ENCODE assay signal across 30 cellular contexts in the genomic region with DNA sequence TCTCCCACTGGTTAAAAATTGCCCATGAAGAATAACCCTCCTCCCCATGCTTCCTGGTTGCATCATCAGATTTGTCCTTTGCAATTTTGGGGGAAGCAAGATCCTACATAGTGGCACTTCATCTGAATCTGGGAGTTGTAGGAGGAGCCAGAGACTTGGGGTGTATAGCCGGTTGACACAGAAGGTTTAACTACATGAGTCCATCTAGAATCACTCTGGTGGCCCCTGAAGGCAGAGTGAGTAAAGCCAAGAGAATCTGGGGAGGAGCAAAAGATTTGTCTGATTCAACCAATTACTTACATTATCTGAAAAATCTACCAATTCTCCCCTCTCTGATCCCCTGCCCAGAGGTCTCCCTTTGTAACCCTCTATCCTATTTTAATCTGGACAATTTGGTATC. TPM values are rescaled to one million over a fixed set of nuclear protein-coding genes. Genes with fewer than 3 reads are reported as not detected.
"Had no signal": no experiment of that assay in that cellular context is flagged by ENCODE, and none has a peak within 500 bp of the region (broad histone marks: within the 10 kb centered on the region; RNA-seq: fewer than 3 reads in every experiment).

No MANE protein-coding gene starts in this region.

- H3K9me3 Mint-ChIP-seq: activated naive CD4-positive, alpha-beta T cell treated with anti-CD3 and anti-CD28 coated beads, Interleukin-2, amount 50 U/mL, for 72 hours; natural killer cell; stimulated activated memory B cell treated with anti-CD40 and anti-IgM and Interleukin-4, amounts not matched to agents 10 μg/mL and 1 μg/mL and 100 μg/mL, for 72 hours; stimulated activated naive CD8-positive, alpha-beta T cell treated with anti-CD3 and anti-CD28 coated beads, Interleukin-15, amount 100 ng/mL, for 72 hours had no signal

- DNase-seq: activated CD4-positive, alpha-beta T cell treated with anti-CD3 and anti-CD28 coated beads for 1 hour; activated CD4-positive, alpha-beta T cell treated with anti-CD3 and anti-CD28 coated beads, Interleukin-2, amount 50 U/mL, for 1 hour; activated CD8-positive, alpha-beta memory T cell treated with anti-CD3 and anti-CD28 coated beads, Interleukin-2, amount 10 ng/mL, durations not matched to agents 7 days and 5 days; activated CD8-positive, alpha-beta T cell treated with anti-CD3 and anti-CD28 coated beads, Interleukin-2, amount 10 ng/mL, durations not matched to agents 7 days and 5 days; activated naive CD4-positive, alpha-beta T cell; activated T-cell treated with anti-CD3 and anti-CD28 coated beads, Interleukin-2, amount 50 U/mL, for 48 hours; cerebellar nuclear complex; colonic mucosa; effector CD8-positive, alpha-beta T cell; head of caudate nucleus; hypothalamus; left lung; lower lobe of right lung; mesenchymal stem cell; natural killer cell; stimulated activated CD4-positive, alpha-beta T cell treated with anti-CD3 and anti-CD28 coated beads, Interleukin-1b, Interleukin-23, amount 100 ng/mL, for 48 hours; stimulated activated CD4-positive, alpha-beta T cell treated with anti-CD3 and anti-CD28 coated beads, Interleukin-4, amount 100 ng/mL, for 4 hours; stimulated activated CD8-positive, alpha-beta memory T cell treated with anti-CD3 and anti-CD28 coated beads, Interleukin-4, amount 100 ng/mL, for 48 hours; stimulated activated naive CD8-positive, alpha-beta T cell treated with anti-CD3 and anti-CD28 coated beads, Interleukin-15, amount 100 ng/mL, for 72 hours; T-helper 17 cell; T1000; thyroid gland; upper lobe of left lung had no signal

- H3K27ac ChIP-seq: breast epithelium, colonic mucosa, left lung, lower lobe of right lung, right atrium auricular region, thyroid gland, upper lobe of left lung, vagina had no signal

- H3K27me3 ChIP-seq: breast epithelium, colonic mucosa, right atrium auricular region, thyroid gland, upper lobe of left lung, vagina had no signal

- H3K4me2 ChIP-seq: smooth muscle cell had no signal

- H3K36me3 Mint-ChIP-seq: activated CD8-positive, alpha-beta memory T cell treated with anti-CD3 and anti-CD28 coated beads, Interleukin-2, amount 10 ng/mL, durations not matched to agents 7 days and 5 days; activated naive CD4-positive, alpha-beta T cell treated with anti-CD3 and anti-CD28 coated beads, Interleukin-2, amount 50 U/mL, for 72 hours; natural killer cell; stimulated activated memory B cell treated with anti-CD40 and anti-IgM and Interleukin-4, amounts not matched to agents 10 μg/mL and 1 μg/mL and 100 μg/mL, for 72 hours had no signal

- H3K27ac Mint-ChIP-seq: activated CD8-positive, alpha-beta memory T cell treated with anti-CD3 and anti-CD28 coated beads, Interleukin-2, amount 10 ng/mL, durations not matched to agents 7 days and 5 days; activated CD8-positive, alpha-beta T cell treated with anti-CD3 and anti-CD28 coated beads, Interleukin-2, amount 10 ng/mL, durations not matched to agents 7 days and 5 days; activated naive CD4-positive, alpha-beta T cell treated with anti-CD3 and anti-CD28 coated beads, Interleukin-2, amount 50 U/mL, for 72 hours; natural killer cell; stimulated activated memory B cell treated with anti-CD40 and anti-IgM and Interleukin-4, amounts not matched to agents 10 μg/mL and 1 μg/mL and 100 μg/mL, for 72 hours; stimulated activated naive CD8-positive, alpha-beta T cell treated with anti-CD3 and anti-CD28 coated beads, Interleukin-15, amount 100 ng/mL, for 72 hours; T-helper 17 cell had no signal

- ATAC-seq: activated CD8-positive, alpha-beta memory T cell treated with anti-CD3 and anti-CD28 coated beads, Interleukin-2, amount 10 ng/mL, durations not matched to agents 7 days and 5 days; activated CD8-positive, alpha-beta T cell treated with anti-CD3 and anti-CD28 coated beads, Interleukin-2, amount 10 ng/mL, durations not matched to agents 7 days and 5 days; activated naive CD4-positive, alpha-beta T cell treated with anti-CD3 and anti-CD28 coated beads, Interleukin-2, amount 50 U/mL, for 72 hours; left lung; lower lobe of right lung; natural killer cell; stimulated activated memory B cell treated with anti-CD40 and anti-IgM and Interleukin-4, amounts not matched to agents 10 μg/mL and 1 μg/mL and 100 μg/mL, for 72 hours; stimulated activated naive CD8-positive, alpha-beta T cell treated with anti-CD3 and anti-CD28 coated beads, Interleukin-15, amount 100 ng/mL, for 72 hours; T-helper 17 cell had no signal

- H3K4me1 Mint-ChIP-seq: activated CD8-positive, alpha-beta memory T cell treated with anti-CD3 and anti-CD28 coated beads, Interleukin-2, amount 10 ng/mL, durations not matched to agents 7 days and 5 days; natural killer cell; stimulated activated memory B cell treated with anti-CD40 and anti-IgM and Interleukin-4, amounts not matched to agents 10 μg/mL and 1 μg/mL and 100 μg/mL, for 72 hours; stimulated activated naive CD8-positive, alpha-beta T cell treated with anti-CD3 and anti-CD28 coated beads, Interleukin-15, amount 100 ng/mL, for 72 hours; T-helper 17 cell had no signal

- H3K4me1 ChIP-seq: breast epithelium, colonic mucosa, left lung, lower lobe of right lung, right atrium auricular region, thyroid gland, upper lobe of left lung, vagina had no signal

- H3K36me3 ChIP-seq: breast epithelium, colonic mucosa, left lung, lower lobe of right lung, right atrium auricular region, thyroid gland, upper lobe of left lung, vagina had no signal

- H3K4me3 Mint-ChIP-seq: activated CD8-positive, alpha-beta memory T cell treated with anti-CD3 and anti-CD28 coated beads, Interleukin-2, amount 10 ng/mL, durations not matched to agents 7 days and 5 days; activated CD8-positive, alpha-beta T cell treated with anti-CD3 and anti-CD28 coated beads, Interleukin-2, amount 10 ng/mL, durations not matched to agents 7 days and 5 days; natural killer cell; stimulated activated memory B cell treated with anti-CD40 and anti-IgM and Interleukin-4, amounts not matched to agents 10 μg/mL and 1 μg/mL and 100 μg/mL, for 72 hours; stimulated activated naive CD8-positive, alpha-beta T cell treated with anti-CD3 and anti-CD28 coated beads, Interleukin-15, amount 100 ng/mL, for 72 hours; T-helper 17 cell had no signal

- H3K4me3 ChIP-seq: breast epithelium, colonic mucosa, left lung, lower lobe of right lung, right atrium auricular region, smooth muscle cell, thyroid gland, upper lobe of left lung, vagina had no signal

- H3K9me3 ChIP-seq: breast epithelium, colonic mucosa, left lung, lower lobe of right lung, right atrium auricular region, thyroid gland, upper lobe of left lung, vagina had no signal

RNA-seq across cellular contexts. Expression of a gene that starts 50.1 kb away (rescaled TPM):
- total RNA-seq: activated CD8-positive, alpha-beta T cell treated with anti-CD3 and anti-CD28 coated beads, Interleukin-2, amount 10 ng/mL, durations not matched to agents 7 days and 5 days; fibroblast of villous mesenchyme had no signal
